In genomic region chr16:63361032-63361624, GRCh38 we compare ENCODE assay signal across 8 cellular contexts.
DNase-seq lines count a peak whose midpoint lies in the region; ATAC-seq and TF ChIP-seq lines count a peak whose summit lies in the region.

No MANE protein-coding gene starts in this region.

- peak; percentile 36 for DNase-seq in DMS114 treated with DMSO at 0.1 percent for 48 hours (lab: John Stamatoyannopoulos, UW; ENCODE audit: unreplicated experiment)
- peak; percentile 25 for DNase-seq in HPDE6-E6E7 (ENCODE audit: extremely low spot score)
- no peak for DNase-seq in PC-9
- DNase-seq in epithelial cell of proximal tubule (ENCODE audit: low read depth) = peak; percentile 9
- DNase-seq in occipital lobe (lab: John Stamatoyannopoulos, UW) = no peak
- DNase-seq in stimulated activated naive CD4-positive, alpha-beta T cell treated with Interleukin-2 at 50 U/mL for 16 hours (lab: John Stamatoyannopoulos, UW) = no peak

- no peaks in the 10 kb centered on the region for H3K9me2 ChIP-seq in PC-9 (ENCODE audit: insufficient read depth)

- H3K4me1 ChIP-seq in PC-9 (replicated peaks; ENCODE audit: insufficient read depth) = no peaks in the 10 kb centered on the region
- no peaks in the 10 kb centered on the region for H3K4me1 ChIP-seq in parathyroid adenoma

- H3K27me3 ChIP-seq in PC-9 (ENCODE audit: insufficient read depth, low read depth) (no peaks in the 10 kb centered on the region), parathyroid adenoma (ENCODE audit: control insufficient read depth, insufficient read depth, low read length) (no peaks in the 10 kb centered on the region)

- no peak overlapping the region for H3K27ac ChIP-seq in PC-9
- no peak overlapping the region for H3K27ac ChIP-seq in parathyroid adenoma

- no TSS peak for BruUV-seq in PC-9 (replicated peaks; lab: Mats Ljungman, UMichigan)

- no peaks in the 10 kb centered on the region for H3F3A ChIP-seq in PC-9 (ENCODE audit: insufficient read depth, low read depth)

- peak; percentile 73 for ATAC-seq in GM19467 (IDR thresholded peaks at IDR 0.05; ENCODE audit: unreplicated experiment)

- no peak overlapping the region for H3K4me2 ChIP-seq in PC-9
- no peak overlapping the region for H3K4me2 ChIP-seq in parathyroid adenoma (ENCODE audit: low read length)

- H3K4me3 ChIP-seq in PC-9 = no peak overlapping the region
- H3K4me3 ChIP-seq in epithelial cell of proximal tubule (ENCODE audit: low read depth, low read length) = no peak overlapping the region
- no peak overlapping the region for H3K4me3 ChIP-seq in parathyroid adenoma (ENCODE audit: low read depth, low read length)

- CTCF ChIA-PET in PC-9 (lab: Charles Lee) = no interaction called here

- POLR2A ChIA-PET in PC-9 (lab: Charles Lee; ENCODE audit: unreplicated experiment) = no interaction called here

- intact Hi-C loops in PC-9 (cut with micrococcal nuclease; ENCODE audit: unreplicated experiment) = loop anchor here (2.0 kb wide), 1 partner anchor 692 kb away; no protein-coding TSS in a partner anchor

- H3K36me3 ChIP-seq in PC-9 (ENCODE audit: low read depth) = no peaks in the 10 kb centered on the region
- no peaks in the 10 kb centered on the region for H3K36me3 ChIP-seq in parathyroid adenoma (ENCODE audit: control insufficient read depth, insufficient read depth, low read length)

- no peak overlapping the region for H3K9ac ChIP-seq in parathyroid adenoma

- H3K9me3 ChIP-seq in PC-9 (ENCODE audit: insufficient read depth, low read depth) = no peaks in the 10 kb centered on the region
- no peaks in the 10 kb centered on the region for H3K9me3 ChIP-seq in parathyroid adenoma (ENCODE audit: control insufficient read depth, low read length)

- H2AFZ ChIP-seq in PC-9 = no peak overlapping the region
- peak overlapping the region; percentile 8 for H2AFZ ChIP-seq in parathyroid adenoma

- H3K79me2 ChIP-seq in PC-9 (ENCODE audit: low read depth) = no peaks in the 10 kb centered on the region
- no peaks in the 10 kb centered on the region for H3K79me2 ChIP-seq in parathyroid adenoma

- TF ChIP-seq CTCF in PC-9 (conservative IDR thresholded peaks at IDR 0.05) = peak; percentile 82
- TF ChIP-seq CTCF in epithelial cell of proximal tubule (conservative IDR thresholded peaks at IDR 0.05; ENCODE audit: low read depth, low read length) = peak; percentile 96
- peak; percentile 73 for TF ChIP-seq CTCF in parathyroid adenoma (IDR thresholded peaks at IDR 0.05)

- H4K20me1 ChIP-seq in PC-9 (ENCODE audit: insufficient read depth) = no peaks in the 10 kb centered on the region

Comparison
In these comparisons a context has a peak if more than half of its experiments do, and no peak if none do; other contexts are left out.
1. DNase-seq: peak in DMS114 treated with DMSO at 0.1 percent for 48 hours (single experiment), HPDE6-E6E7 (single experiment) and epithelial cell of proximal tubule (single experiment); none in PC-9 (0 of 2), occipital lobe (single experiment) and stimulated activated naive CD4-positive, alpha-beta T cell treated with Interleukin-2 at 50 U/mL for 16 hours (single experiment).
2. Peak in every context shown above with its lines, with median percentiles within 50 percentile points of each other: CTCF ChIP-seq.